Comparison of ENCODE assay signal across 8 cellular contexts in genomic region chr3:39146611-39147373, GRCh38. TPM values are rescaled to one million over a fixed set of nuclear protein-coding genes. Genes with fewer than 3 reads are reported as not detected.
A peak's percentile ranks its signal among the peaks of the same experiment; 100 is the strongest.
DNase-seq lines count a peak whose midpoint lies in the region; TF ChIP-seq lines count a peak whose summit lies in the region.

No MANE protein-coding gene starts in this region.

- no peaks in the 10 kb centered on the region for H3K27me3 ChIP-seq in GM06990 (replicated peaks; ENCODE audit: control insufficient read depth, insufficient read depth, low read length)

- H3K4me3 ChIP-seq in GM06990 (replicated peaks; ENCODE audit: low read depth, low read length) (peak overlapping the region; percentile 68), lower leg skin (ENCODE audit: low read depth, poor library complexity, severe bottlenecking) (no peak overlapping the region)

- peaks cover 23% of the 10 kb centered on the region for H3K36me3 ChIP-seq in GM06990 (ENCODE audit: control insufficient read depth, insufficient read depth, low read length)

- in situ Hi-C loops in KBM-7 (cut with MboI; ENCODE audit: low pct_unique_long_range_greater_than_20kb, low sequenced_read_pairs), result no loop called here

- intact Hi-C loops in lower leg skin (cut with DNase I; ENCODE audit: low total_unique reads), result no loop called here

- DNase-seq in GM06990 (ENCODE audit: extremely low read depth, insufficient read length) (peak; percentile 72), KBM-7 (peak; percentile 90), cerebellar cortex (ENCODE audit: low spot score) (peak; percentile 28), lower leg skin (ENCODE audit: low spot score in 2 of 2) (peak; percentile 79 to 95), GM19238 (ENCODE audit: insufficient read length, low spot score) (no peak), DMS114 treated with DMSO at 0.1 percent for 48 hours (lab: John Stamatoyannopoulos, UW; ENCODE audit: unreplicated experiment) (no peak)
- DNase-seq in activated CD4-positive, alpha-beta T cell treated with anti-CD3 and anti-CD28 coated beads for 1 hour, result peak; percentile 66
- DNase-seq in stimulated activated CD4-positive, alpha-beta T cell treated with anti-CD3 and anti-CD28 coated beads, TNF-alpha, amount 100 ng/mL, for 48 hours (ENCODE audit: low read depth in 3 of 3), result peak; percentile 60 to 71 (median 65)

- no peak for TF ChIP-seq CTCF in GM06990 (IDR thresholded peaks at IDR 0.05; ENCODE audit: insufficient read depth, low read length, poor library complexity, severe bottlenecking)
- TF ChIP-seq CTCF in lower leg skin (IDR thresholded peaks at IDR 0.05), result no peak

- no peak for TF ChIP-seq POLR2A in lower leg skin (IDR thresholded peaks at IDR 0.05)

- WGBS in lower leg skin, 2 donors, result 17 to 25% methylated on average over 5 to 9 of the region's 11 CpGs

RNA-seq across cellular contexts. Expression of gene CSRNP1, which starts 6.6 kb away (rescaled TPM):
- total RNA-seq in lower leg skin, result 10 to 100 TPM; 63.7 to 97.1 (median 82.2) TPM

RNA-seq across cellular contexts. Expression of gene TTC21A, which starts 39.3 kb away (rescaled TPM):
- total RNA-seq in lower leg skin, result 1 to 10 TPM; 2.7 to 5.6 (median 4.9) TPM

RNA-seq across cellular contexts. Expression of gene GORASP1, which starts 39.4 kb away (rescaled TPM):
- total RNA-seq in lower leg skin, result 10 to 100 TPM; 40.1 to 87.4 (median 56.4) TPM

RNA-seq across cellular contexts. Expression of gene XIRP1, which starts 45.6 kb away (rescaled TPM):
- not detected for total RNA-seq in lower leg skin

Comparison
In these comparisons a context has a peak if more than half of its experiments do, and no peak if none do; other contexts are left out.
1. DNase-seq: peak in GM06990 (single experiment), KBM-7 (single experiment), activated CD4-positive, alpha-beta T cell treated with anti-CD3 and anti-CD28 coated beads for 1 hour (single experiment), cerebellar cortex (single experiment), lower leg skin (2 of 2) and stimulated activated CD4-positive, alpha-beta T cell treated with anti-CD3 and anti-CD28 coated beads, TNF-alpha, amount 100 ng/mL, for 48 hours (3 of 3); none in GM19238 (single experiment) and DMS114 treated with DMSO at 0.1 percent for 48 hours (single experiment).